1 cellular context compared by ENCODE assay signal in genomic region chrX:48737213-48737938, GRCh38.
A peak's percentile ranks its signal among the peaks of the same experiment; 100 is the strongest.
TF ChIP-seq lines count a peak whose summit lies in the region.

No MANE protein-coding gene starts in this region.

TF ChIP-seq in HepG2, 621 proteins besides CTCF, POLR2A, EP300 and RAD21 (continues in another document):
- TF ChIP-seq FOXP1 (IDR thresholded peaks at IDR 0.05): no peak
- no peak for TF ChIP-seq FOXP1 (CRISPR knock-in tag; IDR thresholded peaks at IDR 0.05)
- TF ChIP-seq RFXAP (CRISPR knock-in tag; IDR thresholded peaks at IDR 0.05; ENCODE audit: borderline replicate concordance): peak; percentile 61; the same call in 1 of the 2 replicates
- TF ChIP-seq MAX (IDR thresholded peaks at IDR 0.05): peak; percentile 48
- TF ChIP-seq AGO2 (optimal IDR thresholded peaks at IDR 0.05; ENCODE audit: low read depth, low read length): peak; percentile 51
- TF ChIP-seq GABPA (IDR thresholded peaks at IDR 0.05; ENCODE audit: low read depth, low read length): peak; percentile 81
- peak; percentile 93 for TF ChIP-seq GABPA (CRISPR knock-in tag; IDR thresholded peaks at IDR 0.05; ENCODE audit: low read depth)
- 0 out of 2 replicates have a peak, but pooled peaks have one; percentile 42 for TF ChIP-seq ZNF414 (CRISPR knock-in tag; IDR thresholded peaks at IDR 0.05)
- TF ChIP-seq ZNF574 (CRISPR knock-in tag; IDR thresholded peaks at IDR 0.05): peak; percentile 50
- TF ChIP-seq ZGPAT (CRISPR knock-in tag; IDR thresholded peaks at IDR 0.05): peak; percentile 29; the same call in 1 of the 2 replicates
- peak; percentile 34 for TF ChIP-seq TEAD3 (CRISPR knock-in tag; optimal IDR thresholded peaks at IDR 0.05; ENCODE audit: borderline replicate concordance)
- no peak for TF ChIP-seq ZNF121 (CRISPR knock-in tag; IDR thresholded peaks at IDR 0.05)
- no peak for TF ChIP-seq ZNF34 (CRISPR knock-in tag; IDR thresholded peaks at IDR 0.05; ENCODE audit: borderline replicate concordance)
- no peak for TF ChIP-seq ATF3 (CRISPR knock-in tag; IDR thresholded peaks at IDR 0.05)
- TF ChIP-seq PHF8 (CRISPR knock-in tag; IDR thresholded peaks at IDR 0.05): peak; percentile 69
- peak; percentile 98 for TF ChIP-seq ZNF652 (CRISPR knock-in tag; IDR thresholded peaks at IDR 0.05; ENCODE audit: borderline replicate concordance, low read depth)
- peak; percentile 81 for TF ChIP-seq THAP11 (CRISPR knock-in tag; IDR thresholded peaks at IDR 0.05)
- TF ChIP-seq ZBTB21 (CRISPR knock-in tag; IDR thresholded peaks at IDR 0.05): no peak
- no peak for TF ChIP-seq ZNF570 (CRISPR knock-in tag; IDR thresholded peaks at IDR 0.05; ENCODE audit: borderline replicate concordance)
- peak; percentile 95 for TF ChIP-seq NFYB (CRISPR knock-in tag; IDR thresholded peaks at IDR 0.05)
- TF ChIP-seq ISX (CRISPR knock-in tag; conservative IDR thresholded peaks at IDR 0.05): no peak
- TF ChIP-seq CSRNP1 (CRISPR knock-in tag; IDR thresholded peaks at IDR 0.05): 0 out of 2 replicates have a peak, but pooled peaks have one; percentile 37
- TF ChIP-seq MAZ (IDR thresholded peaks at IDR 0.05; ENCODE audit: borderline replicate concordance, low read depth, low read length): peak; percentile 65; the same call in 1 of the 2 replicates
- TF ChIP-seq MAZ (CRISPR knock-in tag; IDR thresholded peaks at IDR 0.05; ENCODE audit: low read depth): no peak
- TF ChIP-seq MAFG (CRISPR knock-in tag; IDR thresholded peaks at IDR 0.05): no peak
- peak; percentile 47 for TF ChIP-seq HNRNPLL (IDR thresholded peaks at IDR 0.05; ENCODE audit: low read depth, low read length, poor library complexity, severe bottlenecking)
- TF ChIP-seq PCBP2 (optimal IDR thresholded peaks at IDR 0.05; ENCODE audit: low read depth, low read length, poor library complexity, severe bottlenecking): no peak
- peak; percentile 82 for TF ChIP-seq ZFX (CRISPR knock-in tag; IDR thresholded peaks at IDR 0.05; ENCODE audit: low read depth)
- no peak for TF ChIP-seq NFKBIZ (CRISPR knock-in tag; IDR thresholded peaks at IDR 0.05)
- no peak for TF ChIP-seq ZNF724P (CRISPR knock-in tag; IDR thresholded peaks at IDR 0.05; ENCODE audit: borderline replicate concordance)
- peak; percentile 66 for TF ChIP-seq ZFY (CRISPR knock-in tag; IDR thresholded peaks at IDR 0.05)
- peak; percentile 85 for TF ChIP-seq BHLHE40 (IDR thresholded peaks at IDR 0.05; ENCODE audit: low read length)
- TF ChIP-seq ZBTB38 (CRISPR knock-in tag; IDR thresholded peaks at IDR 0.05): no peak
- TF ChIP-seq CREB1 (IDR thresholded peaks at IDR 0.05): no peak
- TF ChIP-seq CREB1 (CRISPR knock-in tag; IDR thresholded peaks at IDR 0.05): peak; percentile 71
- TF ChIP-seq KLF15 (CRISPR knock-in tag; IDR thresholded peaks at IDR 0.05; ENCODE audit: borderline replicate concordance): no peak
- no peak for TF ChIP-seq ZNF263 (CRISPR knock-in tag; IDR thresholded peaks at IDR 0.05)
- TF ChIP-seq IRF9 (CRISPR knock-in tag; IDR thresholded peaks at IDR 0.05; ENCODE audit: borderline replicate concordance): no peak
- peak; percentile 51; the same call in 1 of the 2 replicates for TF ChIP-seq TAF1 (CRISPR knock-in tag; IDR thresholded peaks at IDR 0.05)
- 0 out of 2 replicates have a peak, but pooled peaks have one; percentile 18 for TF ChIP-seq ZNF784 (CRISPR knock-in tag; IDR thresholded peaks at IDR 0.05; ENCODE audit: borderline replicate concordance)
- peak; percentile 91 for TF ChIP-seq NFYC (CRISPR knock-in tag; IDR thresholded peaks at IDR 0.05)
- TF ChIP-seq ZNF552 (CRISPR knock-in tag; IDR thresholded peaks at IDR 0.05; ENCODE audit: borderline replicate concordance): no peak
- TF ChIP-seq DZIP1 (CRISPR knock-in tag; IDR thresholded peaks at IDR 0.05): no peak
- TF ChIP-seq SRY (CRISPR knock-in tag; IDR thresholded peaks at IDR 0.05): no peak
- TF ChIP-seq POLR2AphosphoS5 (IDR thresholded peaks at IDR 0.05; ENCODE audit: low read depth, low read length): peak; percentile 68
- peak; percentile 80 for TF ChIP-seq GMEB1 (CRISPR knock-in tag; IDR thresholded peaks at IDR 0.05; ENCODE audit: borderline replicate concordance)
- 0 out of 2 replicates have a peak, but pooled peaks have one; percentile 46 for TF ChIP-seq HOXA5 (CRISPR knock-in tag; IDR thresholded peaks at IDR 0.05)
- no peak for TF ChIP-seq RBM39 (IDR thresholded peaks at IDR 0.05; ENCODE audit: low read depth, low read length, poor library complexity, severe bottlenecking)
- TF ChIP-seq ARNT2 (CRISPR knock-in tag; IDR thresholded peaks at IDR 0.05; ENCODE audit: low read depth): no peak
- TF ChIP-seq PHF20 (CRISPR knock-in tag; IDR thresholded peaks at IDR 0.05): peak; percentile 72
- no peak for TF ChIP-seq XRCC5 (optimal IDR thresholded peaks at IDR 0.05; ENCODE audit: low read length)
- TF ChIP-seq FOXK1 (CRISPR knock-in tag; IDR thresholded peaks at IDR 0.05; ENCODE audit: borderline replicate concordance, low read depth): peak; percentile 22; the same call in 1 of the 2 replicates
- peak; percentile 47; the same call in 1 of the 2 replicates for TF ChIP-seq THAP9 (CRISPR knock-in tag; IDR thresholded peaks at IDR 0.05; ENCODE audit: borderline replicate concordance)
